Comparison of ENCODE assay signal across 2 cellular contexts in the genomic region with DNA sequence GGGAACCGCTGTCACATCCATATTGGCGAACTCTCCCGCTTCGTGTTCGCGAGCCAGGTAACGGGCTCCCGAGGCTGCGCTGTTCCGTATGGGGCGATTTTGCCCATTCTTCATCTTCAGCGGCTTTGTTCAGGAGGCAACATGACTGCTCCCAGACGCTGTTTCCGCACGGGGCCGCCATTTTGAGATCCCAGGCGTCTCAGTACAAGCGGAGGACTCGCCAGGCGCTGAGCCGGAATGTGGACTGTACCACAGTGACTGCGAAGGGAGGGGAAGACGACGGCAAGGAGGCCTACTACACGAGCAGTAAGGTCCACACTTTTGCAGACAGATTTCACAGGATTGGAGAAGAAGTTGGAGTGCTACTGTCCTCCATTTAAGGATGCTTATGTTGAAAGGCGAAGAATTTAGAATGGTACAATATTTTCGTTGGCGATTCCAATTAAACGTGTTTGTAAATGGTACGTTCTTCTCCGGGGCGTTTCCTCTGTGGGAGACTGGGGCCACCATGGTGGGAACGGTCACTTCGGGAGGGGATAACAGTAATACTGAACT.
TF ChIP-seq lines count a peak whose summit lies in the region.

No MANE protein-coding gene starts in this region.

TF ChIP-seq in SK-N-SH, 30 proteins besides CTCF, POLR2A, EP300 and RAD21 (continued from another document):
- TF ChIP-seq MXI1 (IDR thresholded peaks at IDR 0.05; ENCODE audit: low read depth, low read length) (no peak), TCF12 (IDR thresholded peaks at IDR 0.05) (no peak), USF1 (IDR thresholded peaks at IDR 0.05; ENCODE audit: borderline replicate concordance, low read depth) (no peak)

TF ChIP-seq in SK-N-SH treated with all-trans-retinoic acid at 6 μM for 48 hours, 23 proteins besides CTCF, POLR2A, EP300 and RAD21 (continued from another document):
- TF ChIP-seq, protein P1, sequence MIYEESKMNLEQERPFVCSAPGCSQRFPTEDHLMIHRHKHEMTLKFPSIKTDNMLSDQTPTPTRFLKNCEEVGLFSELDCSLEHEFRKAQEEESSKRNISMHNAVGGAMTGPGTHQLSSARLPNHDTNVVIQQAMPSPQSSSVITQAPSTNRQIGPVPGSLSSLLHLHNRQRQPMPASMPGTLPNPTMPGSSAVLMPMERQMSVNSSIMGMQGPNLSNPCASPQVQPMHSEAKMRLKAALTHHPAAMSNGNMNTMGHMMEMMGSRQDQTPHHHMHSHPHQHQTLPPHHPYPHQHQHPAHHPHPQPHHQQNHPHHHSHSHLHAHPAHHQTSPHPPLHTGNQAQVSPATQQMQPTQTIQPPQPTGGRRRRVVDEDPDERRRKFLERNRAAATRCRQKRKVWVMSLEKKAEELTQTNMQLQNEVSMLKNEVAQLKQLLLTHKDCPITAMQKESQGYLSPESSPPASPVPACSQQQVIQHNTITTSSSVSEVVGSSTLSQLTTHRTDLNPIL (CRISPR knock-in tag; IDR thresholded peaks at IDR 0.05; ENCODE audit: low read depth) = no peak
- TF ChIP-seq SNAI2 (CRISPR knock-in tag; IDR thresholded peaks at IDR 0.05) (no peak), ESRRG (CRISPR knock-in tag; IDR thresholded peaks at IDR 0.05) (no peak), ZNF8 (CRISPR knock-in tag; IDR thresholded peaks at IDR 0.05) (no peak), TOX (CRISPR knock-in tag; IDR thresholded peaks at IDR 0.05; ENCODE audit: borderline replicate concordance) (no peak), ZFP3 (CRISPR knock-in tag; IDR thresholded peaks at IDR 0.05) (no peak), OSR1 (CRISPR knock-in tag; IDR thresholded peaks at IDR 0.05) (no peak), ZC3H10 (CRISPR knock-in tag; IDR thresholded peaks at IDR 0.05) (no peak), TCF4 (CRISPR knock-in tag; IDR thresholded peaks at IDR 0.05; ENCODE audit: borderline replicate concordance) (no peak), ISL1 (CRISPR knock-in tag; IDR thresholded peaks at IDR 0.05) (no peak), RARB (CRISPR knock-in tag; IDR thresholded peaks at IDR 0.05) (no peak), ZNF70 (CRISPR knock-in tag; IDR thresholded peaks at IDR 0.05) (no peak), CSRNP3 (CRISPR knock-in tag; IDR thresholded peaks at IDR 0.05) (no peak)
- TF ChIP-seq, protein P2, sequence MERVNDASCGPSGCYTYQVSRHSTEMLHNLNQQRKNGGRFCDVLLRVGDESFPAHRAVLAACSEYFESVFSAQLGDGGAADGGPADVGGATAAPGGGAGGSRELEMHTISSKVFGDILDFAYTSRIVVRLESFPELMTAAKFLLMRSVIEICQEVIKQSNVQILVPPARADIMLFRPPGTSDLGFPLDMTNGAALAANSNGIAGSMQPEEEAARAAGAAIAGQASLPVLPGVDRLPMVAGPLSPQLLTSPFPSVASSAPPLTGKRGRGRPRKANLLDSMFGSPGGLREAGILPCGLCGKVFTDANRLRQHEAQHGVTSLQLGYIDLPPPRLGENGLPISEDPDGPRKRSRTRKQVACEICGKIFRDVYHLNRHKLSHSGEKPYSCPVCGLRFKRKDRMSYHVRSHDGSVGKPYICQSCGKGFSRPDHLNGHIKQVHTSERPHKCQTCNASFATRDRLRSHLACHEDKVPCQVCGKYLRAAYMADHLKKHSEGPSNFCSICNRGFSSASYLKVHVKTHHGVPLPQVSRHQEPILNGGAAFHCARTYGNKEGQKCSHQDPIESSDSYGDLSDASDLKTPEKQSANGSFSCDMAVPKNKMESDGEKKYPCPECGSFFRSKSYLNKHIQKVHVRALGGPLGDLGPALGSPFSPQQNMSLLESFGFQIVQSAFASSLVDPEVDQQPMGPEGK (CRISPR knock-in tag; IDR thresholded peaks at IDR 0.05; ENCODE audit: borderline replicate concordance) = no peak
